26 cellular contexts compared by ENCODE assay signal in genomic region chr2:223746611-223747010, GRCh38.
"Had no signal": no experiment of that assay in that cellular context is flagged by ENCODE, and none has a peak within 500 bp of the region (broad histone marks: within the 10 kb centered on the region; RNA-seq: fewer than 3 reads in every experiment).

No MANE protein-coding gene starts in this region.

- DNase-seq: Kasumi-1, MV-4-11, NCI-H1048, NCI-H1105, NCI-H1436 treated with DMSO at 0.1 percent for 48 hours, NCI-H187, NCI-H2029, NCI-H2081 treated with DMSO at 0.1 percent for 48 hours, NCI-H2171, NCI-H226, NCI-H446, NCI-H510A, NCI-H524 treated with DMSO at 0.1 percent for 48 hours, NCI-H774, Right ventricle myocardium superior, RPMI8226, SIG-M5, SK-N-SH, SW 1271 had no signal

- H3K27me3 ChIP-seq: SJSA1 had no signal

- H3K36me3 Mint-ChIP-seq: IgD-negative memory B cell had no signal

- H3K4me3 Mint-ChIP-seq: IgD-negative memory B cell had no signal

- ATAC-seq: K562 had no signal

- H3K27ac ChIP-seq: HL-60, KMS-11, SJSA1 had no signal

- H3K27ac Mint-ChIP-seq: IgD-negative memory B cell had no signal

- H3K9me3 ChIP-seq: SJSA1, SK-N-SH had no signal

- H3K4me1 ChIP-seq: SJSA1 had no signal

- FAIRE-seq: HTR-8/SVneo, K562, RCC 7860 had no signal

- H3K27me3 Mint-ChIP-seq: IgD-negative memory B cell had no signal

- H3K4me3 ChIP-seq: K562, SJSA1 had no signal

- H3K36me3 ChIP-seq: SJSA1 had no signal
